ENCODE assay signal across 11 cellular contexts in genomic region chr1:166170075-166170474, GRCh38. TPM values are rescaled to one million over a fixed set of nuclear protein-coding genes. Genes with fewer than 3 reads are reported as not detected.
DNase-seq lines count a peak whose midpoint lies in the region; ATAC-seq, FAIRE-seq and TF ChIP-seq lines count a peak whose summit lies in the region.
"Had no signal": no experiment of that assay in that cellular context is flagged by ENCODE, and none has a peak within 500 bp of the region (broad histone marks: within the 10 kb centered on the region; RNA-seq: fewer than 3 reads in every experiment).

No MANE protein-coding gene starts in this region.

- peak; percentile 51 for DNase-seq in GM12864 (ENCODE audit: low read depth)
- no peak for DNase-seq in stimulated activated CD4-positive, alpha-beta T cell treated with anti-CD3 and anti-CD28 coated beads, Interleukin-4, amount 100 ng/mL, for 1 hour
- no peak for DNase-seq in NCI-H2081 (lab: John Stamatoyannopoulos, UW)
- DNase-seq in urothelium cell line (ENCODE audit: low spot score) = no peak
- DNase-seq in Right ventricle myocardium superior = no peak
- DNase-seq: NCI-H524, T-cell had no signal

- ATAC-seq in GM19025 (IDR thresholded peaks at IDR 0.05; ENCODE audit: low read depth, unreplicated experiment) (peak; percentile 57), HG02610 (IDR thresholded peaks at IDR 0.05; ENCODE audit: unreplicated experiment) (peak; percentile 71), HG03442 (IDR thresholded peaks at IDR 0.05; ENCODE audit: unreplicated experiment) (peak; percentile 59), Right ventricle myocardium superior (ENCODE audit: poor library complexity) (no peak)
- ATAC-seq: T-cell had no signal

- FAIRE-seq in urothelium cell line (lab: Jason Lieb, UNC) = no peak

- no peak overlapping the region for H3K4me3 ChIP-seq in GM12864 (ENCODE audit: low read depth, low read length)

- intact Hi-C loops in Right ventricle myocardium superior (cut with DNase I) = no loop called here

- no peak for TF ChIP-seq CTCF in GM12864 (IDR thresholded peaks at IDR 0.05; ENCODE audit: low read depth, low read length, missing control alignments)

RNA-seq across cellular contexts. Expression of gene FAM78B, which starts 3.3 kb away (rescaled TPM):
- 4.2 TPM for total RNA-seq in Right ventricle myocardium superior
- total RNA-seq: glomerular endothelial cell had no signal
